9 cellular contexts compared by ENCODE assay signal in genomic region chr2:145752091-145752806, GRCh38.
DNase-seq lines count a peak whose midpoint lies in the region; ATAC-seq and TF ChIP-seq lines count a peak whose summit lies in the region.
"Had no signal": no experiment of that assay in that cellular context is flagged by ENCODE, and none has a peak within 500 bp of the region (broad histone marks: within the 10 kb centered on the region; RNA-seq: fewer than 3 reads in every experiment).

No MANE protein-coding gene starts in this region.

- intact Hi-C loops in lower lobe of right lung (cut with DNase I) = no loop called here
- intact Hi-C loops in upper lobe of right lung (cut with DNase I) = no loop called here

- no peaks in the 10 kb centered on the region for H3K27me3 Mint-ChIP-seq in activated T-cell treated with anti-CD3 and anti-CD28 coated beads, Interleukin-2, amount 50 U/mL, for 4 hours (ENCODE audit: low read depth)

- peak; percentile 20 for DNase-seq in DMS114 treated with DMSO at 0.1 percent for 48 hours (lab: John Stamatoyannopoulos, UW; ENCODE audit: unreplicated experiment)
- DNase-seq in HS-27A (ENCODE audit: low read depth) = peak; percentile 64
- peak; percentile 55 for DNase-seq in NT2/D1 (ENCODE audit: low read depth, low spot score)
- DNase-seq in coronary artery (ENCODE audit: low spot score) = no peak
- peak; percentile 47 for DNase-seq in lower lobe of right lung
- peak; percentile 57 for DNase-seq in upper lobe of right lung
- DNase-seq in activated T-cell treated with anti-CD3 and anti-CD28 coated beads, Interleukin-2, amount 50 U/mL, for 4 hours = no peak

- H3K36me3 ChIP-seq in NT2/D1 (ENCODE audit: insufficient read depth, insufficient read length, low read length) (no peaks in the 10 kb centered on the region), lower lobe of right lung (no peaks in the 10 kb centered on the region), upper lobe of right lung (no peaks in the 10 kb centered on the region)

- no peak overlapping the region for H3K4me3 Mint-ChIP-seq in activated T-cell treated with anti-CD3 and anti-CD28 coated beads, Interleukin-2, amount 50 U/mL, for 4 hours
- H3K4me3 Mint-ChIP-seq: stimulated activated naive CD8-positive, alpha-beta T cell treated with anti-CD3 and anti-CD28 coated beads, Interleukin-15, Interleukin-2, amounts not matched to agents 100 ng/mL and 50 ng/mL, for 24 hours had no signal

- peak; percentile 14 for ATAC-seq in GM21515 (IDR thresholded peaks at IDR 0.05; ENCODE audit: unreplicated experiment)
- ATAC-seq in lower lobe of right lung = peak; percentile 89 to 93
- peak; percentile 86 for ATAC-seq in upper lobe of right lung
- no peak for ATAC-seq in activated T-cell treated with anti-CD3 and anti-CD28 coated beads, Interleukin-2, amount 50 U/mL, for 4 hours

- no peak overlapping the region for H3K9ac ChIP-seq in NT2/D1 (ENCODE audit: insufficient read length, low read depth)

- H3K4me3 ChIP-seq in NT2/D1 (ENCODE audit: insufficient read length, low read depth) (no peak overlapping the region), coronary artery (peak overlapping the region; percentile 36), lower lobe of right lung (no peak overlapping the region), upper lobe of right lung (peak overlapping the region; percentile 19)

- H3K27me3 ChIP-seq in NT2/D1 (ENCODE audit: insufficient read depth, insufficient read length) = no peaks in the 10 kb centered on the region
- no peaks in the 10 kb centered on the region for H3K27me3 ChIP-seq in lower lobe of right lung (ENCODE audit: low read depth)
- H3K27me3 ChIP-seq in upper lobe of right lung = no peaks in the 10 kb centered on the region

- peaks cover 4% of the 10 kb centered on the region for H3K4me1 Mint-ChIP-seq in activated T-cell treated with anti-CD3 and anti-CD28 coated beads, Interleukin-2, amount 50 U/mL, for 4 hours (ENCODE audit: low read depth)

- H3K4me1 ChIP-seq in NT2/D1 (ENCODE audit: insufficient read depth, insufficient read length) (no peaks in the 10 kb centered on the region), lower lobe of right lung (peaks cover 35% of the 10 kb centered on the region), upper lobe of right lung (peaks cover 27% of the 10 kb centered on the region)

- TF ChIP-seq CTCF in coronary artery (IDR thresholded peaks at IDR 0.05) (peak; percentile 38), lower lobe of right lung (IDR thresholded peaks at IDR 0.05) (peak; percentile 68), upper lobe of right lung (IDR thresholded peaks at IDR 0.05) (peak; percentile 75)

- no peaks in the 10 kb centered on the region for H3K36me3 Mint-ChIP-seq in activated T-cell treated with anti-CD3 and anti-CD28 coated beads, Interleukin-2, amount 50 U/mL, for 4 hours (ENCODE audit: insufficient read depth)

- H3K9me3 Mint-ChIP-seq in activated T-cell treated with anti-CD3 and anti-CD28 coated beads, Interleukin-2, amount 50 U/mL, for 4 hours = peaks cover 3% of the 10 kb centered on the region
- H3K9me3 Mint-ChIP-seq: stimulated activated naive CD8-positive, alpha-beta T cell treated with anti-CD3 and anti-CD28 coated beads, Interleukin-15, Interleukin-2, amounts not matched to agents 100 ng/mL and 50 ng/mL, for 24 hours had no signal

- H3K27ac ChIP-seq in coronary artery (peak overlapping the region; percentile 61 to 81), lower lobe of right lung (peak overlapping the region; percentile 26), upper lobe of right lung (peak overlapping the region; percentile 59)

- H3K9me3 ChIP-seq in NT2/D1 (ENCODE audit: insufficient read depth, low read length) (no peaks in the 10 kb centered on the region), lower lobe of right lung (no peaks in the 10 kb centered on the region), upper lobe of right lung (no peaks in the 10 kb centered on the region)

Comparison
In these comparisons a context has a peak if more than half of its experiments do, and no peak if none do; other contexts are left out.
1. DNase-seq: peak in DMS114 treated with DMSO at 0.1 percent for 48 hours (single experiment), HS-27A (single experiment), NT2/D1 (single experiment), lower lobe of right lung (single experiment) and upper lobe of right lung (single experiment); none in coronary artery (single experiment) and activated T-cell treated with anti-CD3 and anti-CD28 coated beads, Interleukin-2, amount 50 U/mL, for 4 hours (single experiment).
2. ATAC-seq: peak in GM21515 (single experiment), lower lobe of right lung (2 of 2) and upper lobe of right lung (single experiment); none in activated T-cell treated with anti-CD3 and anti-CD28 coated beads, Interleukin-2, amount 50 U/mL, for 4 hours (0 of 2).
3. H3K4me3 ChIP-seq: peak in coronary artery (single experiment) and upper lobe of right lung (single experiment); none in NT2/D1 (single experiment) and lower lobe of right lung (single experiment).
4. Peak in every context shown above with its lines, with median percentiles within 50 percentile points of each other: H3K27ac ChIP-seq and CTCF ChIP-seq.